Comparison of ENCODE assay signal across 21 cellular contexts in the genomic region with DNA sequence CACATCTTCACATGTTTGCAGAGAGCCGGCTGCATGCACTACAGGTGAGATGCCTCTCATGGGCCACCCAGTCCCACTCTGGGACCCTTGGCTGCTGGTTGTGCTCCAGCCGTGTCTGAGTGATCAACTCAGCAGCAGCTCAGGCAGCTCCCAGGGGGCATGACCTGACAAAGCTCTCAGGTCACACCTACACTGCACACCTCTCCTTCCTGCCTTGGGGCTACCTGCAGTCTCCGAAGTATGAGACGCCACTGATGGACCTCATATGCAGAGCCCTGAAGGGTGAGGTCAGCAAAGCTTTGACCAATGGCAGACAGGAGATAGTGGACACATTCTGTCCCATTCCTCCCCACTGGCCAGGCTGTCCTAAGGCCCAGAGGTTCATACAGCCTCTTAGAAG.
"Had no signal": no experiment of that assay in that cellular context is flagged by ENCODE, and none has a peak within 500 bp of the region (broad histone marks: within the 10 kb centered on the region; RNA-seq: fewer than 3 reads in every experiment).

No MANE protein-coding gene starts in this region.

- H3K36me3 ChIP-seq: brain microvascular endothelial cell, esophagus squamous epithelium, transverse colon had no signal

- ATAC-seq: activated CD4-positive, CD25-positive, alpha-beta regulatory T cell treated with anti-CD3 and anti-CD28 coated beads, Interleukin-2, amount 50 U/mL, for 24 hours; activated CD8-positive, alpha-beta T cell treated with anti-CD3 and anti-CD28 coated beads, Interleukin-2, amount 10 ng/mL, durations not matched to agents 7 days and 5 days; activated naive CD8-positive, alpha-beta T cell treated with anti-CD3 and anti-CD28 coated beads, Interleukin-2, amount 50 U/mL, for 24 hours had no signal

- H3K27me3 Mint-ChIP-seq: activated naive CD8-positive, alpha-beta T cell treated with anti-CD3 and anti-CD28 coated beads, Interleukin-2, amount 50 U/mL, for 24 hours; central memory CD8-positive, alpha-beta T cell; stimulated activated naive CD8-positive, alpha-beta T cell treated with anti-CD3 and anti-CD28 coated beads, Interleukin-15, Interleukin-2, amounts not matched to agents 100 ng/mL and 50 ng/mL, for 24 hours had no signal

- H3K4me3 ChIP-seq: esophagus squamous epithelium, transverse colon had no signal

- DNase-seq: activated CD4-positive, alpha-beta T cell treated with anti-CD3 and anti-CD28 coated beads, Interleukin-2, amount 10 ng/mL, durations not matched to agents 7 days and 5 days; activated CD8-positive, alpha-beta T cell treated with anti-CD3 and anti-CD28 coated beads, Interleukin-2, amount 10 ng/mL, durations not matched to agents 7 days and 5 days; activated effector memory CD4-positive, alpha-beta T cell treated with Interleukin-2 at 50 U/mL for 16 hours; activated naive CD4-positive, alpha-beta T cell treated with anti-CD3 and anti-CD28 coated beads, Interleukin-2, amount 10 ng/mL, durations not matched to agents 7 days and 5 days; activated naive CD8-positive, alpha-beta T cell treated with anti-CD3 and anti-CD28 coated beads, Interleukin-2, amount 50 U/mL, for 24 hours; activated T-cell treated with anti-CD3 and anti-CD28 coated beads, Interleukin-2, amount 50 U/mL, for 48 hours; anterior cingulate cortex; brain microvascular endothelial cell; cortex of kidney; effector CD8-positive, alpha-beta T cell; esophagus squamous epithelium; nephron progenitor cell; occipital lobe; posterior cingulate gyrus; stimulated activated CD4-positive, alpha-beta T cell treated with anti-CD3 and anti-CD28 coated beads, Interleukin-1b, Interleukin-23, amount 100 ng/mL, for 48 hours; T-helper 1 cell; T1000 had no signal

- H3K27ac ChIP-seq: brain microvascular endothelial cell, esophagus squamous epithelium, transverse colon had no signal

- H3K27ac Mint-ChIP-seq: activated CD4-positive, alpha-beta T cell treated with anti-CD3 and anti-CD28 coated beads, Interleukin-2, amount 10 ng/mL, durations not matched to agents 7 days and 5 days; activated CD8-positive, alpha-beta T cell treated with anti-CD3 and anti-CD28 coated beads, Interleukin-2, amount 10 ng/mL, durations not matched to agents 7 days and 5 days; activated naive CD4-positive, alpha-beta T cell treated with anti-CD3 and anti-CD28 coated beads, Interleukin-2, amount 10 ng/mL, durations not matched to agents 7 days and 5 days; activated naive CD8-positive, alpha-beta T cell treated with anti-CD3 and anti-CD28 coated beads, Interleukin-2, amount 50 U/mL, for 24 hours; nephron progenitor cell; stimulated activated naive CD8-positive, alpha-beta T cell treated with anti-CD3 and anti-CD28 coated beads, Interleukin-15, Interleukin-2, amounts not matched to agents 100 ng/mL and 50 ng/mL, for 24 hours had no signal

- H3K27me3 ChIP-seq: brain microvascular endothelial cell, esophagus squamous epithelium, transverse colon had no signal

- H3K9me3 ChIP-seq: esophagus squamous epithelium, transverse colon had no signal

- H3K4me1 ChIP-seq: esophagus squamous epithelium had no signal

- H3K4me3 Mint-ChIP-seq: activated CD4-positive, alpha-beta T cell treated with anti-CD3 and anti-CD28 coated beads, Interleukin-2, amount 10 ng/mL, durations not matched to agents 7 days and 5 days; activated CD8-positive, alpha-beta T cell treated with anti-CD3 and anti-CD28 coated beads, Interleukin-2, amount 10 ng/mL, durations not matched to agents 7 days and 5 days; activated naive CD4-positive, alpha-beta T cell treated with anti-CD3 and anti-CD28 coated beads, Interleukin-2, amount 10 ng/mL, durations not matched to agents 7 days and 5 days; activated naive CD8-positive, alpha-beta T cell treated with anti-CD3 and anti-CD28 coated beads, Interleukin-2, amount 50 U/mL, for 24 hours; central memory CD8-positive, alpha-beta T cell; nephron progenitor cell; stimulated activated naive CD8-positive, alpha-beta T cell treated with anti-CD3 and anti-CD28 coated beads, Interleukin-15, Interleukin-2, amounts not matched to agents 100 ng/mL and 50 ng/mL, for 24 hours had no signal

- H3K9me3 Mint-ChIP-seq: activated naive CD4-positive, alpha-beta T cell treated with anti-CD3 and anti-CD28 coated beads, Interleukin-2, amount 10 ng/mL, durations not matched to agents 7 days and 5 days; activated naive CD8-positive, alpha-beta T cell treated with anti-CD3 and anti-CD28 coated beads, Interleukin-2, amount 50 U/mL, for 24 hours; central memory CD8-positive, alpha-beta T cell; nephron progenitor cell; stimulated activated naive CD8-positive, alpha-beta T cell treated with anti-CD3 and anti-CD28 coated beads, Interleukin-15, Interleukin-2, amounts not matched to agents 100 ng/mL and 50 ng/mL, for 24 hours had no signal

- H3K36me3 Mint-ChIP-seq: activated naive CD4-positive, alpha-beta T cell treated with anti-CD3 and anti-CD28 coated beads, Interleukin-2, amount 10 ng/mL, durations not matched to agents 7 days and 5 days had no signal
